16 cellular contexts compared by ENCODE assay signal in genomic region chr1:60483471-60483870, GRCh38.
DNase-seq lines count a peak whose midpoint lies in the region; ATAC-seq and TF ChIP-seq lines count a peak whose summit lies in the region.
"Had no signal": no experiment of that assay in that cellular context is flagged by ENCODE, and none has a peak within 500 bp of the region (broad histone marks: within the 10 kb centered on the region; RNA-seq: fewer than 3 reads in every experiment).

No MANE protein-coding gene starts in this region.

- no peak overlapping the region for H2AK5ac ChIP-seq in trophoblast cell (ENCODE audit: low read length)

- H4K12ac ChIP-seq in trophoblast cell (ENCODE audit: low read depth, low read length): no peak overlapping the region

- no peak overlapping the region for H3K27ac ChIP-seq in trophoblast cell (ENCODE audit: low read depth, low read length)
- H3K27ac ChIP-seq: A549, GM23248 had no signal

- H3K27me3 ChIP-seq in trophoblast cell (ENCODE audit: insufficient read depth, low read length): no peaks in the 10 kb centered on the region

- peak overlapping the region in 4 of 5 experiments; percentile 1 to 78 (median 36) for H3K27ac Mint-ChIP-seq in brain
- H3K27ac Mint-ChIP-seq: CD14-positive monocyte; CD8-positive, alpha-beta T cell had no signal

- no peaks in the 10 kb centered on the region for H3K4me1 ChIP-seq in trophoblast cell (ENCODE audit: control insufficient read depth in 1 of 2, insufficient read depth in 2 of 2, low read length in 2 of 2)
- H3K4me1 ChIP-seq: A549 had no signal

- no CpG with 5 or more reads among the region's 3 CpGs for WGBS in trophoblast cell (ENCODE audit: extremely low coverage, insufficient coverage, insufficient read length)

- H3K36me3 Mint-ChIP-seq in brain: peaks cover under 1% of the 10 kb centered on the region
- H3K36me3 Mint-ChIP-seq: CD14-positive monocyte; CD8-positive, alpha-beta T cell had no signal

- H2BK120ac ChIP-seq in trophoblast cell (ENCODE audit: insufficient read depth, low read length, poor library complexity): no peak overlapping the region

- no peak overlapping the region for H3K14ac ChIP-seq in trophoblast cell (ENCODE audit: low read length)

- H3K79me2 ChIP-seq in trophoblast cell (ENCODE audit: control insufficient read depth, insufficient read depth, low read length, poor library complexity): no peaks in the 10 kb centered on the region

- H3K9ac ChIP-seq in trophoblast cell (ENCODE audit: low read length): no peak overlapping the region
- H3K9ac ChIP-seq: GM23248 had no signal

- no peak overlapping the region for H3K4me2 ChIP-seq in trophoblast cell (ENCODE audit: low read length)
- H3K4me2 ChIP-seq: A549 had no signal

- no peak overlapping the region for H3K4me3 Mint-ChIP-seq in brain
- H3K4me3 Mint-ChIP-seq: CD14-positive monocyte; CD8-positive, alpha-beta T cell had no signal

- peaks cover 6 to 31% (median 23%) of the 10 kb centered on the region in 5 experiments for H3K9me3 Mint-ChIP-seq in brain

- no peak for TF ChIP-seq CTCF in brain (conservative IDR thresholded peaks at IDR 0.05)

- H4K91ac ChIP-seq in trophoblast cell (ENCODE audit: low read depth, low read length): no peak overlapping the region

- no peak overlapping the region for H2BK12ac ChIP-seq in trophoblast cell (ENCODE audit: low read length)

- H3K79me1 ChIP-seq in trophoblast cell (ENCODE audit: low read length): no peaks in the 10 kb centered on the region

- H2BK5ac ChIP-seq in trophoblast cell (ENCODE audit: low read depth, low read length, poor library complexity): no peak overlapping the region

- no peaks in the 10 kb centered on the region for H3K9me3 ChIP-seq in trophoblast cell (ENCODE audit: insufficient read depth, low read depth, low read length)
- H3K9me3 ChIP-seq: A549 had no signal

- H4K8ac ChIP-seq in trophoblast cell (ENCODE audit: low read depth, low read length): no peak overlapping the region

- H3K4me3 ChIP-seq in trophoblast cell (ENCODE audit: low read depth, low read length): no peak overlapping the region
- H3K4me3 ChIP-seq: A549, GM23248 had no signal

- H3K23ac ChIP-seq in trophoblast cell (ENCODE audit: low read length): no peak overlapping the region

- H3K27me3 Mint-ChIP-seq in brain: peaks cover 4% of the 10 kb centered on the region

- H2AFZ ChIP-seq in trophoblast cell (ENCODE audit: insufficient read depth, low read length, poor library complexity): no peak overlapping the region
- H2AFZ ChIP-seq: GM23248 had no signal

- peak; percentile 46 for DNase-seq in NCI-H226
- DNase-seq in left kidney (ENCODE audit: low read depth, low spot score): peak; percentile 47
- DNase-seq in trophoblast cell: peak; percentile 36 to 68
- no peak for DNase-seq in ACHN
- no peak for DNase-seq in stimulated activated naive CD8-positive, alpha-beta T cell treated with anti-CD3 and anti-CD28 coated beads, Interleukin-15, Interleukin-2, amounts not matched to agents 100 U/mL and 50 U/mL, for 24 hours
- no peak for DNase-seq in occipital lobe (lab: John Stamatoyannopoulos, UW)
- DNase-seq: CD8-positive, alpha-beta T cell; COR-L47; DMS153; DMS79 treated with DMSO at 0.1 percent for 48 hours; EL; GM23248 had no signal

- H3K18ac ChIP-seq in trophoblast cell (ENCODE audit: low read length): no peak overlapping the region

- in situ Hi-C loops in ACHN (cut with HindIII; ENCODE audit: low pct_ligation_motif_present, low pct_unique_long_range_greater_than_20kb, low sequenced_read_pairs): no loop called here

- no peak overlapping the region for H3K4ac ChIP-seq in trophoblast cell (ENCODE audit: low read depth, low read length)

- H3K36me3 ChIP-seq in trophoblast cell (ENCODE audit: control insufficient read depth in 1 of 2, insufficient read depth in 2 of 2, low read length in 2 of 2): no peaks in the 10 kb centered on the region

- peaks cover 13% of the 10 kb centered on the region for H3K4me1 Mint-ChIP-seq in brain
- H3K4me1 Mint-ChIP-seq: CD14-positive monocyte had no signal

- ATAC-seq in stimulated activated naive CD8-positive, alpha-beta T cell treated with anti-CD3 and anti-CD28 coated beads, Interleukin-15, Interleukin-2, amounts not matched to agents 100 U/mL and 50 U/mL, for 24 hours: no peak
- ATAC-seq: A549; CD8-positive, alpha-beta T cell; HCT116 had no signal

Comparison
In these comparisons a context has a peak if more than half of its experiments do, and no peak if none do; other contexts are left out.
1. DNase-seq: peak in NCI-H226 (single experiment), left kidney (single experiment) and trophoblast cell (2 of 2); none in ACHN (single experiment), stimulated activated naive CD8-positive, alpha-beta T cell treated with anti-CD3 and anti-CD28 coated beads, Interleukin-15, Interleukin-2, amounts not matched to agents 100 U/mL and 50 U/mL, for 24 hours (single experiment) and occipital lobe (single experiment).